8 cellular contexts compared by ENCODE assay signal in the genomic region with DNA sequence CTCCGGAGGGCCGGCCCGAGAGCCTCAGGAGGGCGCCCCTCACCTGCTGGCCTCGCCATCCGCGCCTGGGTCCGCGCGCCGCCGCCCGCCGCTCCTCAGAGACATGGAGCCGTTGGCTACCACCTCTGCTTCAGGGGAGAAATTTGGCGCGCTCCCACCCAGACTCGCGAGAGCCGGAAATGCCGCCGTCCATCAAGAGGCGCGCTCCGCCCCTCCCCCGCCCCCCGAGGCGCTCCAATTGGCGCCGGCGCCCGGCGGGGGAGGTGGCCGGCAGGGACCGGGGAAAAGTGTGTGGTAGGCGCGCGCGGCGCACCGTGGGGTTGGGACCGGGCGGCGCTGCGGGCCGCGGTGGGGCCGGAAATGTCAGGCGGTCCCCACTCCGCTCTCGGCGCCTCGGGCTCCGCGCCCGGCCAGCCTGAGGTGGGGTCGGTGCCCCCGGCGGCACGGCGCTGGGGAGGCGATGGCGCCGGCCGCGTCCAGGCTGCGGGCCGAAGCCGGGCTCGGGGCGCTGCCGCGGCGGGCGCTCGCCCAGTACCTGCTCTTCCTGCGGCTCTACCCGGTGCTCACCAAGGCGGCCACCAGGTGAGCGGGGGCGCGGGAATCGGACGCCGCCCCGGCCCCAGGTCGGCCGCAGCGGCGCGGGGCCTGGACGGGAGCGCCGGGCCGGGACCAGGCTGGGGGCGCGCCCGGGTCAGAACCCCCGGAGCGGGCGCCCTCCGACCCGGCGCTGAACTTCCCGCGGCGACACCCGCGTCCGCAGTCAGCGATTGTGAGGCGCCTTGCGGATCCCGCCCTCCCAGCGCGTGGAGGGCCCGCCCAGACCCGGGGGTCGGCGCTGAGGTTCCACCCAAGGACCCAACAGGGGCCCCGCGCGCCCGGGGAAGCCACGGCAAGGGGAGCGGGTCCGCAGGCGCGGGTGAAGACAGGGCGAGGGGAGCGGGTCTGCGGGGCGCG. TPM values are rescaled to one million over a fixed set of nuclear protein-coding genes. Genes with fewer than 3 reads are reported as not detected.
DNase-seq lines count a peak whose midpoint lies in the region; ATAC-seq lines count a peak whose summit lies in the region.

A gene with protein sequence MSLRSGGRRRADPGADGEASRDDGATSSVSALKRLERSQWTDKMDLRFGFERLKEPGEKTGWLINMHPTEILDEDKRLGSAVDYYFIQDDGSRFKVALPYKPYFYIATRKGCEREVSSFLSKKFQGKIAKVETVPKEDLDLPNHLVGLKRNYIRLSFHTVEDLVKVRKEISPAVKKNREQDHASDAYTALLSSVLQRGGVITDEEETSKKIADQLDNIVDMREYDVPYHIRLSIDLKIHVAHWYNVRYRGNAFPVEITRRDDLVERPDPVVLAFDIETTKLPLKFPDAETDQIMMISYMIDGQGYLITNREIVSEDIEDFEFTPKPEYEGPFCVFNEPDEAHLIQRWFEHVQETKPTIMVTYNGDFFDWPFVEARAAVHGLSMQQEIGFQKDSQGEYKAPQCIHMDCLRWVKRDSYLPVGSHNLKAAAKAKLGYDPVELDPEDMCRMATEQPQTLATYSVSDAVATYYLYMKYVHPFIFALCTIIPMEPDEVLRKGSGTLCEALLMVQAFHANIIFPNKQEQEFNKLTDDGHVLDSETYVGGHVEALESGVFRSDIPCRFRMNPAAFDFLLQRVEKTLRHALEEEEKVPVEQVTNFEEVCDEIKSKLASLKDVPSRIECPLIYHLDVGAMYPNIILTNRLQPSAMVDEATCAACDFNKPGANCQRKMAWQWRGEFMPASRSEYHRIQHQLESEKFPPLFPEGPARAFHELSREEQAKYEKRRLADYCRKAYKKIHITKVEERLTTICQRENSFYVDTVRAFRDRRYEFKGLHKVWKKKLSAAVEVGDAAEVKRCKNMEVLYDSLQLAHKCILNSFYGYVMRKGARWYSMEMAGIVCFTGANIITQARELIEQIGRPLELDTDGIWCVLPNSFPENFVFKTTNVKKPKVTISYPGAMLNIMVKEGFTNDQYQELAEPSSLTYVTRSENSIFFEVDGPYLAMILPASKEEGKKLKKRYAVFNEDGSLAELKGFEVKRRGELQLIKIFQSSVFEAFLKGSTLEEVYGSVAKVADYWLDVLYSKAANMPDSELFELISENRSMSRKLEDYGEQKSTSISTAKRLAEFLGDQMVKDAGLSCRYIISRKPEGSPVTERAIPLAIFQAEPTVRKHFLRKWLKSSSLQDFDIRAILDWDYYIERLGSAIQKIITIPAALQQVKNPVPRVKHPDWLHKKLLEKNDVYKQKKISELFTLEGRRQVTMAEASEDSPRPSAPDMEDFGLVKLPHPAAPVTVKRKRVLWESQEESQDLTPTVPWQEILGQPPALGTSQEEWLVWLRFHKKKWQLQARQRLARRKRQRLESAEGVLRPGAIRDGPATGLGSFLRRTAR (N-terminal part only) (minus strand): TSS at position 132 of the 954 bp plus-strand sequence. CDS start 27 bp downstream, at position 105.
A gene (plus strand): TSS at position 377 of the 954 bp plus-strand sequence. CDS start 84 bp downstream, at position 461.

- peak; percentile 96 for DNase-seq in COR-L47 (lab: John Stamatoyannopoulos, UW)
- DNase-seq in HT1080 (ENCODE audit: low read depth): peak; percentile 94
- peak; percentile 81 for DNase-seq in NK-92 treated with Interleukin-12 subunit alpha and Interleukin-12 subunit beta, amount 100 ng/mL, for 24 hours (lab: John Stamatoyannopoulos, UW)
- DNase-seq in activated CD8-positive, alpha-beta memory T cell treated with anti-CD3 and anti-CD28 coated beads for 1 hour (ENCODE audit: extremely low read depth in 1 of 2, low read depth in 1 of 2): peak; percentile 75 to 93
- DNase-seq in effector CD8-positive, alpha-beta T cell (lab: John Stamatoyannopoulos, UW): peak; percentile 85
- DNase-seq in medulla oblongata (ENCODE audit: extremely low spot score): peak; percentile 95
- peak; percentile 90 to 97 (median 91) for DNase-seq in stimulated activated CD4-positive, alpha-beta T cell treated with anti-CD3 and anti-CD28 coated beads, TNF-alpha, amount 100 ng/mL, for 48 hours (ENCODE audit: low read depth in 3 of 3)

- ATAC-seq in GM21367 (IDR thresholded peaks at IDR 0.05; ENCODE audit: unreplicated experiment): peak; percentile 91

RNA-seq across cellular contexts. Expression of the first gene that starts in this region (rescaled TPM):
- total RNA-seq in HT1080 (2014; rRNA removed; shearing (Covaris generic)): 35.5 and 39.1 TPM in 2 replicates
- 14.7 and 15.8 TPM in 2 replicates for polyA plus RNA-seq in HT1080 (2015; cell fraction: cytosol; rRNA removed)
- 120 and 127 TPM in 2 replicates for polyA plus RNA-seq in HT1080 (2015; cell fraction: nucleus; rRNA removed)

RNA-seq across cellular contexts. Expression of the second gene that starts in this region (rescaled TPM):
- total RNA-seq in HT1080 (2014; rRNA removed; shearing (Covaris generic)): 43.7 TPM in 2 replicates
- 25.6 and 34.4 TPM in 2 replicates for polyA plus RNA-seq in HT1080 (2015; cell fraction: cytosol; rRNA removed)
- polyA plus RNA-seq in HT1080 (2015; cell fraction: nucleus; rRNA removed): 8.9 and 11.2 TPM in 2 replicates

Comparison
In these comparisons a context has a peak if more than half of its experiments do, and no peak if none do; other contexts are left out.
1. Peak in every context shown above with its lines: DNase-seq and ATAC-seq.